In the genomic region with DNA sequence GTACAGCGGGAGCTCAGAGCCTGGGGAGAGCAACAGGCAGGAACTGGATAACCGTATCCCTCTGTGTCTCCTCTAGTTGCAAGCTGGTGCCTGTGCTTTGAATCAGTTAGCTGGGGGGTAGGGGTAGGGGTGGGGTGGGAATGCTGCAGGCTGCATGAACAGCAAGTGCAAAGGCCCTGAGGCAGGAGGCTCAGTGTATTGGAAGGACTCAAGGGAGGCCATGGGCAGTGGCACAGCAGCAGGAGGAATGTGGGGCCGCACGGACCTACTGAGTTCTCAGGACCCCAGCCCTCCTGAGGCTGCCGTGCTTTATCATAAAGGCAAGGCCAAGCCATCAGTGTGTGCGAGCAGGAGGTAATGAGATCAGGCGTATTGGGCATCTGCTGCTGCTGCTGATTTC, we compare ENCODE assay signal across 21 cellular contexts. TPM values are rescaled to one million over a fixed set of nuclear protein-coding genes. Genes with fewer than 3 reads are reported as not detected.
DNase-seq lines count a peak whose midpoint lies in the region; TF ChIP-seq lines count a peak whose summit lies in the region.
"Had no signal": no experiment of that assay in that cellular context is flagged by ENCODE, and none has a peak within 500 bp of the region (broad histone marks: within the 10 kb centered on the region; RNA-seq: fewer than 3 reads in every experiment).

No MANE protein-coding gene starts in this region.

- peaks cover 27% of the 10 kb centered on the region for H3K4me1 Mint-ChIP-seq in activated CD4-positive, alpha-beta T cell treated with anti-CD3 and anti-CD28 coated beads, Interleukin-2, amount 10 ng/mL, durations not matched to agents 7 days and 5 days

- CTCF ChIA-PET in activated CD4-positive, alpha-beta T cell treated with anti-CD3 and anti-CD28 coated beads, Interleukin-2, amount 10 ng/mL, durations not matched to agents 7 days and 5 days (lab: Charles Lee): interaction anchor here (0.9 kb wide), 1 partner anchor 70 kb away, joined by 3 read pairs; no protein-coding TSS in a partner anchor

- H3K27ac ChIP-seq in Karpas-422 (ENCODE audit: low read length): no peak overlapping the region
- H3K27ac ChIP-seq: 22Rv1, A549, GM23248, HL-60 had no signal

- no peak overlapping the region for H3K4me3 Mint-ChIP-seq in activated CD4-positive, alpha-beta T cell treated with anti-CD3 and anti-CD28 coated beads, Interleukin-2, amount 10 ng/mL, durations not matched to agents 7 days and 5 days
- H3K4me3 Mint-ChIP-seq: CD8-positive, alpha-beta T cell; HFFc6 had no signal

- H3K79me2 ChIP-seq in Loucy (ENCODE audit: insufficient read depth, low read length) (peaks cover 30% of the 10 kb centered on the region; the same call in 1 of the 2 replicates), Karpas-422 (ENCODE audit: low read length) (peaks cover 21% of the 10 kb centered on the region)

- no peak overlapping the region for H3K4me3 ChIP-seq in Loucy (ENCODE audit: low read length, poor library complexity, severe bottlenecking)
- no peak overlapping the region for H3K4me3 ChIP-seq in Karpas-422 (ENCODE audit: low read length)
- H3K4me3 ChIP-seq: A549, GM12878, GM23248 had no signal

- H2AFZ ChIP-seq in Loucy (ENCODE audit: low read length) (no peak overlapping the region), Karpas-422 (ENCODE audit: low read length) (no peak overlapping the region)
- H2AFZ ChIP-seq: GM23248 had no signal

- H3K9ac ChIP-seq in Loucy (ENCODE audit: low read depth, low read length, poor library complexity, severe bottlenecking): no peak overlapping the region
- H3K9ac ChIP-seq in Karpas-422 (ENCODE audit: low read length): no peak overlapping the region
- H3K9ac ChIP-seq: GM23248 had no signal

- H3K9me3 ChIP-seq in Loucy (ENCODE audit: insufficient read depth, low read depth, low read length) (no peaks in the 10 kb centered on the region), Karpas-422 (ENCODE audit: low read length) (no peaks in the 10 kb centered on the region)
- H3K9me3 ChIP-seq: A549 had no signal

- DNase-seq in activated CD4-positive, alpha-beta T cell treated with anti-CD3 and anti-CD28 coated beads, Interleukin-2, amount 10 ng/mL, durations not matched to agents 7 days and 5 days: no peak
- DNase-seq in activated CD4-positive, alpha-beta T cell treated with anti-CD3 and anti-CD28 coated beads for 1 hour: no peak
- DNase-seq in islet precursor cell (peak; percentile 38), superior temporal gyrus (ENCODE audit: extremely low spot score) (no peak), NCI-H526 treated with DMSO at 0.1 percent for 48 hours (lab: John Stamatoyannopoulos, UW) (no peak), Karpas-422 (no peak)
- DNase-seq: AML-193; Calu3; CD8-positive, alpha-beta T cell; DMS79 treated with DMSO at 0.1 percent for 48 hours; EL; GM23248; HCEC 1CT; HFFc6 had no signal

- H3K4me2 ChIP-seq in Loucy (ENCODE audit: low read depth, low read length, poor library complexity, severe bottlenecking) (peak overlapping the region; percentile 97), Karpas-422 (ENCODE audit: low read depth, low read length, poor library complexity, severe bottlenecking) (no peak overlapping the region)
- H3K4me2 ChIP-seq: A549 had no signal

- TF ChIP-seq CTCF in Loucy (conservative IDR thresholded peaks at IDR 0.05; ENCODE audit: low read length): no peak

- H3K9me3 Mint-ChIP-seq in activated CD4-positive, alpha-beta T cell treated with anti-CD3 and anti-CD28 coated beads, Interleukin-2, amount 10 ng/mL, durations not matched to agents 7 days and 5 days: no peaks in the 10 kb centered on the region
- H3K9me3 Mint-ChIP-seq: CD8-positive, alpha-beta T cell; HFFc6 had no signal

- H4K20me1 ChIP-seq in Loucy (ENCODE audit: insufficient read depth, low read length, poor library complexity, severe bottlenecking) (no peaks in the 10 kb centered on the region), Karpas-422 (ENCODE audit: insufficient read depth, low read depth, low read length) (no peaks in the 10 kb centered on the region)

- H3K9me2 ChIP-seq in Loucy (replicated peaks; ENCODE audit: low read depth, low read length) (no peaks in the 10 kb centered on the region), Karpas-422 (replicated peaks; ENCODE audit: insufficient read depth, low read length) (no peaks in the 10 kb centered on the region)

- H3K4me1 ChIP-seq in Loucy (ENCODE audit: insufficient read depth, low read length, poor library complexity, severe bottlenecking) (peaks cover 21% of the 10 kb centered on the region), Karpas-422 (ENCODE audit: low read length) (peaks cover 19% of the 10 kb centered on the region)

- H3K36me3 ChIP-seq in Loucy (ENCODE audit: insufficient read depth, low read length) (no peaks in the 10 kb centered on the region; the same call in 1 of the 2 replicates), Karpas-422 (ENCODE audit: insufficient read depth, low read length) (no peaks in the 10 kb centered on the region)

- H3K27ac Mint-ChIP-seq in activated CD4-positive, alpha-beta T cell treated with anti-CD3 and anti-CD28 coated beads, Interleukin-2, amount 10 ng/mL, durations not matched to agents 7 days and 5 days: peak overlapping the region; percentile 60
- H3K27ac Mint-ChIP-seq: CD8-positive, alpha-beta T cell; HFFc6 had no signal

- H3K27me3 Mint-ChIP-seq in activated CD4-positive, alpha-beta T cell treated with anti-CD3 and anti-CD28 coated beads, Interleukin-2, amount 10 ng/mL, durations not matched to agents 7 days and 5 days: no peaks in the 10 kb centered on the region

- POLR2A ChIA-PET in activated CD4-positive, alpha-beta T cell treated with anti-CD3 and anti-CD28 coated beads, Interleukin-2, amount 10 ng/mL, durations not matched to agents 7 days and 5 days (lab: Charles Lee): no interaction called here

- H3K36me3 Mint-ChIP-seq in activated CD4-positive, alpha-beta T cell treated with anti-CD3 and anti-CD28 coated beads, Interleukin-2, amount 10 ng/mL, durations not matched to agents 7 days and 5 days (ENCODE audit: low read depth): peaks cover 5% of the 10 kb centered on the region

- H3K27me3 ChIP-seq in Loucy (ENCODE audit: insufficient read depth, low read length, poor library complexity, severe bottlenecking) (no peaks in the 10 kb centered on the region), Karpas-422 (ENCODE audit: low read length) (no peaks in the 10 kb centered on the region)

- H3F3A ChIP-seq in Loucy (ENCODE audit: low read depth): no peaks in the 10 kb centered on the region

RNA-seq across cellular contexts. Expression of gene KATNB1, which starts 3.3 kb away (rescaled TPM):
- 10 to 100 TPM; 23.1 to 31.7 TPM for total RNA-seq in activated CD4-positive, alpha-beta T cell treated with anti-CD3 and anti-CD28 coated beads, Interleukin-2, amount 10 ng/mL, durations not matched to agents 7 days and 5 days
- total RNA-seq in Karpas-422 (2014; rRNA removed; shearing (Covaris generic); ENCODE audit: low replicate concordance): 17.4 and 40.0 TPM in 2 replicates

RNA-seq across cellular contexts. Expression of gene DRC7, which starts 44.2 kb away (rescaled TPM):
- not detected for total RNA-seq in activated CD4-positive, alpha-beta T cell treated with anti-CD3 and anti-CD28 coated beads, Interleukin-2, amount 10 ng/mL, durations not matched to agents 7 days and 5 days
- not detected in 2 replicates for total RNA-seq in Karpas-422 (2014; rRNA removed; shearing (Covaris generic); ENCODE audit: low replicate concordance)
- total RNA-seq: Calu3; CD8-positive, alpha-beta T cell; G401; GM23248; HFFc6; HT1080 had no signal
